In the genomic region with DNA sequence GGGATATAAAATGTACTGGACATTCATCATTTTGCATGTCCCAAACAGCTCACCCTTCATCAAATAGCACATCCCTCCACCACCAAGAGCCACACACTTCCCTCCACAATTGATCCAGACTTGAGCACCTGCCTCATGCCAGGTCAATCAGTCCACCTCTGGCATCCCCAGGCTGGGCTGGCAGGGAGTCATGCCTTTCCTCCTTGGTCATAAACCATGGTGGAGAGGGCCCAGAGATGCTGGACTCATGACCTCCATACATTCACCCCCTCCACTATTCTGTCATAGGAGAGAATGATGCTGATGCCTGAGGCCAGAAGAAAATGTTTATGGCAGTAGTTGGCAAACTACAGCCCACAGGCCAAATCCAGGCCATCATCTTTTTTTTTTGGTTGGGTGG, we compare ENCODE assay signal across 30 cellular contexts. TPM values are rescaled to one million over a fixed set of nuclear protein-coding genes. Genes with fewer than 3 reads are reported as not detected.
"Had no signal": no experiment of that assay in that cellular context is flagged by ENCODE, and none has a peak within 500 bp of the region (broad histone marks: within the 10 kb centered on the region; RNA-seq: fewer than 3 reads in every experiment).

No MANE protein-coding gene starts in this region.

- DNase-seq: activated CD4-positive, alpha-beta T cell treated with anti-CD3 and anti-CD28 coated beads for 36 hours; activated CD4-positive, alpha-beta T cell treated with anti-CD3 and anti-CD28 coated beads, Interleukin-2, amount 50 U/mL, for 1 hour; activated CD4-positive, alpha-beta T cell treated with anti-CD3 and anti-CD28 coated beads, Interleukin-2, amount 50 U/mL, for 48 hours; activated CD4-positive, CD25-positive, alpha-beta regulatory T cell; activated CD4-positive, CD25-positive, alpha-beta regulatory T cell treated with anti-CD3 and anti-CD28 coated beads, Interleukin-2, amount 50 U/mL, for 72 hours; activated naive CD4-positive, alpha-beta T cell treated with anti-CD3 and anti-CD28 coated beads for 36 hours; activated naive CD8-positive, alpha-beta T cell treated with anti-CD3 and anti-CD28 coated beads for 36 hours; activated naive CD8-positive, alpha-beta T cell treated with anti-CD3 and anti-CD28 coated beads, Interleukin-2, amount 50 U/mL, for 24 hours; activated T-cell treated with anti-CD3 and anti-CD28 coated beads, Interleukin-2, amount 50 U/mL, for 72 hours; amygdala; aorta; body of pancreas; caudate nucleus; effector CD8-positive, alpha-beta T cell; esophagus squamous epithelium; foreskin melanocyte; T-helper 1 cell; T-helper 17 cell; T1000 had no signal

- H3K4me3 Mint-ChIP-seq: activated CD4-positive, alpha-beta T cell treated with anti-CD3 and anti-CD28 coated beads for 36 hours; activated naive CD4-positive, alpha-beta T cell treated with anti-CD3 and anti-CD28 coated beads for 36 hours; activated naive CD4-positive, alpha-beta T cell treated with anti-CD3 and anti-CD28 coated beads, Interleukin-2, amount 50 U/mL, for 24 hours; activated naive CD8-positive, alpha-beta T cell treated with anti-CD3 and anti-CD28 coated beads for 36 hours; activated naive CD8-positive, alpha-beta T cell treated with anti-CD3 and anti-CD28 coated beads, Interleukin-2, amount 50 U/mL, for 24 hours; activated T-cell treated with anti-CD3 and anti-CD28 coated beads, Interleukin-2, amount 50 U/mL, for 72 hours; T-helper 17 cell; T-helper 2 cell treated with Interferon-gamma antibody and Interleukin-4, amounts not matched to agents 5 μg/mL and 100 μg/mL, for 36 hours had no signal

- H3K36me3 Mint-ChIP-seq: activated naive CD4-positive, alpha-beta T cell treated with anti-CD3 and anti-CD28 coated beads, Interleukin-2, amount 50 U/mL, for 24 hours had no signal

- H3K27me3 Mint-ChIP-seq: activated CD4-positive, alpha-beta T cell treated with anti-CD3 and anti-CD28 coated beads for 36 hours; activated naive CD4-positive, alpha-beta T cell treated with anti-CD3 and anti-CD28 coated beads, Interleukin-2, amount 50 U/mL, for 24 hours; activated naive CD8-positive, alpha-beta T cell treated with anti-CD3 and anti-CD28 coated beads for 36 hours; activated naive CD8-positive, alpha-beta T cell treated with anti-CD3 and anti-CD28 coated beads, Interleukin-2, amount 50 U/mL, for 24 hours; T-helper 17 cell had no signal

- H3K4me3 ChIP-seq: adrenal gland, body of pancreas, esophagus squamous epithelium had no signal

- H3K4me1 ChIP-seq: adrenal gland had no signal

- H3K27me3 ChIP-seq: adrenal gland, body of pancreas had no signal

- H3K27ac ChIP-seq: adrenal gland, body of pancreas, epithelial cell of prostate, esophagus squamous epithelium had no signal

- H3K9me3 Mint-ChIP-seq: activated naive CD4-positive, alpha-beta T cell treated with anti-CD3 and anti-CD28 coated beads for 36 hours; activated naive CD4-positive, alpha-beta T cell treated with anti-CD3 and anti-CD28 coated beads, Interleukin-2, amount 50 U/mL, for 24 hours; activated naive CD8-positive, alpha-beta T cell treated with anti-CD3 and anti-CD28 coated beads, Interleukin-2, amount 50 U/mL, for 24 hours; activated T-cell treated with anti-CD3 and anti-CD28 coated beads, Interleukin-2, amount 50 U/mL, for 72 hours; T-helper 2 cell treated with Interferon-gamma antibody and Interleukin-4, amounts not matched to agents 5 μg/mL and 100 μg/mL, for 36 hours had no signal

- H3K36me3 ChIP-seq: adrenal gland, esophagus squamous epithelium had no signal

- ATAC-seq: activated CD4-positive, alpha-beta T cell treated with anti-CD3 and anti-CD28 coated beads for 36 hours; activated naive CD8-positive, alpha-beta T cell treated with anti-CD3 and anti-CD28 coated beads, Interleukin-2, amount 50 U/mL, for 24 hours; activated T-cell treated with anti-CD3 and anti-CD28 coated beads, Interleukin-2, amount 50 U/mL, for 72 hours; body of pancreas; SK-N-SH treated with all-trans-retinoic acid at 6 μM for 48 hours; T-helper 17 cell had no signal

- H3K27ac Mint-ChIP-seq: activated CD4-positive, alpha-beta T cell treated with anti-CD3 and anti-CD28 coated beads for 36 hours; activated naive CD4-positive, alpha-beta T cell treated with anti-CD3 and anti-CD28 coated beads for 36 hours; activated naive CD8-positive, alpha-beta T cell treated with anti-CD3 and anti-CD28 coated beads for 36 hours; activated naive CD8-positive, alpha-beta T cell treated with anti-CD3 and anti-CD28 coated beads, Interleukin-2, amount 50 U/mL, for 24 hours; activated T-cell treated with anti-CD3 and anti-CD28 coated beads, Interleukin-2, amount 50 U/mL, for 72 hours; T-helper 17 cell; T-helper 2 cell treated with Interferon-gamma antibody and Interleukin-4, amounts not matched to agents 5 μg/mL and 100 μg/mL, for 36 hours had no signal

- H3K9me3 ChIP-seq: adrenal gland, body of pancreas, esophagus squamous epithelium had no signal

RNA-seq across cellular contexts. Expression of a gene that starts 16.1 kb away (rescaled TPM):
- total RNA-seq: dermis microvascular lymphatic vessel endothelial cell, endothelial cell of umbilical vein, fibroblast of villous mesenchyme had no signal
- polyA plus RNA-seq: endothelial cell of umbilical vein had no signal

RNA-seq across cellular contexts. Expression of a gene that starts 38.4 kb away (rescaled TPM):
- total RNA-seq: activated CD4-positive, alpha-beta T cell treated with anti-CD3 and anti-CD28 coated beads for 36 hours; activated naive CD4-positive, alpha-beta T cell treated with anti-CD3 and anti-CD28 coated beads for 36 hours; activated naive CD8-positive, alpha-beta T cell treated with anti-CD3 and anti-CD28 coated beads for 36 hours; activated T-cell treated with anti-CD3 and anti-CD28 coated beads, Interleukin-2, amount 50 U/mL, for 72 hours; adrenal gland; aorta; body of pancreas; chondrocyte; dermis microvascular lymphatic vessel endothelial cell; endothelial cell of umbilical vein; esophagus squamous epithelium; fibroblast of lung; fibroblast of villous mesenchyme; T-helper 17 cell had no signal
- polyA plus RNA-seq: adrenal gland, aorta, endothelial cell of umbilical vein, esophagus, fibroblast of lung had no signal
